Comparison of ENCODE assay signal across 8 cellular contexts in the genomic region with DNA sequence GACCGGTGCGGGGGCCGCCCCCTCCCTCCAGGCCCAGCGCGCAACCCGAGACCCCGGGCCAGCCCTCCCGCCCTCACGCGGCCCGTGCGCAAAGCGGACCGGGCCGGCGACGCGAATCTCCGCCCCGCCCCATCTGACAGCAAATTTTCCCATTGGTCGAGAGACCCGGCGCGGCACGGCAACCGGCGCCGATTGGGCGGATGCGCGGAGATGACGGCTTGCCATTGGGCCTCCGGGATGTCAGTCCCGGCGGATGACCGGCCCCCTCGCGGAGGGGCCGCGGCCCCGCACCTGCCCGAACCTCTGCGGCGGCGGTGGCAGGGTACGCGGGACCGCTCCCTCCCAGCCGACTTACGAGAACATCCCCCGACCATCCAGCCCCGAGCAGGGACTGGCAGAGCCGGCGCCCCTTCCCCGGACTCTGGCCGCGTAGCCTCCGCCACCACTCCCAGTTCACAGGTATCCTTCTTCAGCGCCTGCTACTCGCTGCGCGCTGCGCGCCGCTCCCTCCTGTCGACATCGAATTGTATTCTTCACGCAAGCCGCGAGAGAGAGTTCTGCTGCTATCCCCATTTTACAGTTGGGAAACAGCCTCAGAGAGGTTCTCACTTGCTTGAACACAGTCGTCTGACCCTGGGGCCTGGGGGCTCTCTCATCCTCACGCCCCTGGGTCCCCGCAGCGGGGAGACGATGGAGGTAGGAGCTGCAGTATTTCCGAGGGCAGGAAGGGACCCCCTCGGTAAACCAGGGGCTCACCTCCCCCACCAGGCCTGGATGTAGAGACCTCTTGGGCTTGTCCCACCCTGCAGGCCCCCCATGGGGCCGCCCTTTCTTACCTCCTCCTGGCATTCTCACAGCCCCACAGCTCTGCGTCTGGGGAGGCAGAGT. TPM values are rescaled to one million over a fixed set of nuclear protein-coding genes. Genes with fewer than 3 reads are reported as not detected.
DNase-seq lines count a peak whose midpoint lies in the region; ATAC-seq, FAIRE-seq and TF ChIP-seq lines count a peak whose summit lies in the region.

A gene with protein sequence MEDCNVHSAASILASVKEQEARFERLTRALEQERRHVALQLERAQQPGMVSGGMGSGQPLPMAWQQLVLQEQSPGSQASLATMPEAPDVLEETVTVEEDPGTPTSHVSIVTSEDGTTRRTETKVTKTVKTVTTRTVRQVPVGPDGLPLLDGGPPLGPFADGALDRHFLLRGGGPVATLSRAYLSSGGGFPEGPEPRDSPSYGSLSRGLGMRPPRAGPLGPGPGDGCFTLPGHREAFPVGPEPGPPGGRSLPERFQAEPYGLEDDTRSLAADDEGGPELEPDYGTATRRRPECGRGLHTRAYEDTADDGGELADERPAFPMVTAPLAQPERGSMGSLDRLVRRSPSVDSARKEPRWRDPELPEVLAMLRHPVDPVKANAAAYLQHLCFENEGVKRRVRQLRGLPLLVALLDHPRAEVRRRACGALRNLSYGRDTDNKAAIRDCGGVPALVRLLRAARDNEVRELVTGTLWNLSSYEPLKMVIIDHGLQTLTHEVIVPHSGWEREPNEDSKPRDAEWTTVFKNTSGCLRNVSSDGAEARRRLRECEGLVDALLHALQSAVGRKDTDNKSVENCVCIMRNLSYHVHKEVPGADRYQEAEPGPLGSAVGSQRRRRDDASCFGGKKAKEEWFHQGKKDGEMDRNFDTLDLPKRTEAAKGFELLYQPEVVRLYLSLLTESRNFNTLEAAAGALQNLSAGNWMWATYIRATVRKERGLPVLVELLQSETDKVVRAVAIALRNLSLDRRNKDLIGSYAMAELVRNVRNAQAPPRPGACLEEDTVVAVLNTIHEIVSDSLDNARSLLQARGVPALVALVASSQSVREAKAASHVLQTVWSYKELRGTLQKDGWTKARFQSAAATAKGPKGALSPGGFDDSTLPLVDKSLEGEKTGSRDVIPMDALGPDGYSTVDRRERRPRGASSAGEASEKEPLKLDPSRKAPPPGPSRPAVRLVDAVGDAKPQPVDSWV (minus strand): TSS at position 90 of the 888 bp plus-strand sequence. CDS start 26,029 bp downstream, outside the sequence.

- FAIRE-seq in A549 (lab: Jason Lieb, UNC) = no peak
- FAIRE-seq in HepG2 (lab: Jason Lieb, UNC) = no peak

- H3K27ac ChIP-seq in A549 (peak within 1 kb of the TSS; percentile 72 to 90), HepG2 (ENCODE audit: extremely low read length, insufficient read depth, low read length) (peak within 1 kb of the TSS; percentile 38)

- peak within 1 kb of the TSS; percentile 92 for H3K4me3 ChIP-seq in A549
- H3K4me3 ChIP-seq in HepG2 (replicated peaks in 1 of 3; ENCODE audit: insufficient read depth in 1 of 3, low read depth in 2 of 3, low read length in 3 of 3) = peak within 1 kb of the TSS; percentile 67 to 81 (median 81)

- H3K9me3 ChIP-seq in A549 (no peaks in the 10 kb centered on the region), HepG2 (ENCODE audit: low read length) (no peaks in the 10 kb centered on the region)

- H3K27me3 ChIP-seq in HepG2 (ENCODE audit: control insufficient read depth in 1 of 2, insufficient read depth in 2 of 2, low read length in 2 of 2) = peaks cover 0 to 5% of the 10 kb centered on the region in 2 experiments; a peak in 2 of 5 replicates

- H3K36me3 ChIP-seq in HepG2 (replicated peaks in 1 of 2; ENCODE audit: control insufficient read depth in 1 of 2, insufficient read depth in 2 of 2, low read length in 2 of 2) = no peaks in the 10 kb centered on the region

- DNase-seq in A549 (ENCODE audit: low read depth in 1 of 2, low spot score in 1 of 2) (peak; percentile 88 to 95), NCI-H526 treated with DMSO at 0.1 percent for 48 hours (lab: John Stamatoyannopoulos, UW) (peak; percentile 65), dermis microvascular lymphatic vessel endothelial cell (ENCODE audit: low read depth in 2 of 2) (peak; percentile 83 to 94), HepG2 (ENCODE audit: low spot score) (peak; percentile 81)
- DNase-seq in activated CD4-positive, alpha-beta T cell treated with anti-CD3 and anti-CD28 coated beads, Interleukin-2, amount 50 U/mL, for 4 hours = peak; percentile 88 to 89
- peak; percentile 86 for DNase-seq in stimulated activated CD4-positive, alpha-beta T cell treated with anti-CD3 and anti-CD28 coated beads, Interleukin-2, amount 100 ng/mL, for 4 hours (ENCODE audit: low read depth)

- no peak for TF ChIP-seq POLR2A in A549 (IDR thresholded peaks at IDR 0.05; ENCODE audit: low read length)
- TF ChIP-seq POLR2A in HepG2 (IDR thresholded peaks at IDR 0.05; ENCODE audit: insufficient read depth in 1 of 2, low read depth in 2 of 2, low read length in 2 of 2) = peak in 1 of 2 experiments; percentile 70; a peak in 2 of 4 replicates

- H3K9ac ChIP-seq in HepG2 (ENCODE audit: insufficient read depth, low read depth, low read length) = peak within 1 kb of the TSS; percentile 70

- H3K79me2 ChIP-seq in HepG2 (ENCODE audit: insufficient read depth, low read length) = peaks cover 12% of the 10 kb centered on the region

- no TSS peak for BruUV-seq in HepG2 (replicated peaks; lab: Mats Ljungman, UMichigan)

- intact Hi-C loops in HepG2 (cut with micrococcal nuclease; ENCODE audit: unreplicated experiment) = loop anchor here (10.0 kb wide), 1 partner anchor 58 kb away; no protein-coding TSS in a partner anchor

- H3K4me1 ChIP-seq in A549 = peaks cover 14% of the 10 kb centered on the region; the same call in 2 of the 3 replicates
- peaks cover 63% of the 10 kb centered on the region for H3K4me1 ChIP-seq in HepG2 (ENCODE audit: insufficient read depth, low read length)

- no peak within 1 kb of the TSS for H2AFZ ChIP-seq in HepG2 (ENCODE audit: low read length)

- TF ChIP-seq CTCF in A549 (IDR thresholded peaks at IDR 0.05) = no peak
- no peak; the same call in 1 of the 2 replicates for TF ChIP-seq CTCF in HepG2 (CRISPR knock-in tag; IDR thresholded peaks at IDR 0.05)

- CTCF ChIA-PET in A549 (lab: Yijun Ruan, JAX) (no interaction called here), HepG2 (lab: Yijun Ruan, JAX; ENCODE audit: low intra/inter-chr PET ratio, low total read pairs) (no interaction called here)

- 12% methylated on average over 22 of the region's 79 CpGs for WGBS in A549 (ENCODE audit: missing lambda C conversion rate)
- WGBS in HepG2 (ENCODE audit: low lambda C conversion rate) = 0% methylated on average over 20 of the region's 79 CpGs

- peak; percentile 74 to 83 for ATAC-seq in A549
- peak; percentile 46 for ATAC-seq in GM18519 (IDR thresholded peaks at IDR 0.05; ENCODE audit: low FRiP score, unreplicated experiment)
- peak; percentile 29 for ATAC-seq in HG03196 (IDR thresholded peaks at IDR 0.05; ENCODE audit: unreplicated experiment)
- ATAC-seq in HepG2 = peak; percentile 65

- TF ChIP-seq EP300 in A549 (IDR thresholded peaks at IDR 0.05) (no peak), HepG2 (IDR thresholded peaks at IDR 0.05; ENCODE audit: low read depth in 2 of 2, low read length in 2 of 2) (no peak), HepG2 (CRISPR knock-in tag; IDR thresholded peaks at IDR 0.05; ENCODE audit: borderline replicate concordance) (no peak)

- POLR2A ChIA-PET in A549 (lab: Yijun Ruan, JAX) = no interaction called here
- POLR2A ChIA-PET in HepG2 (lab: Yijun Ruan, JAX) = no interaction called here

- TF ChIP-seq RAD21 in A549 (conservative IDR thresholded peaks at IDR 0.05 in 1 of 2, IDR thresholded peaks at IDR 0.05 in 1 of 2) (no peak), HepG2 (CRISPR knock-in tag; IDR thresholded peaks at IDR 0.05) (no peak)

- in situ Hi-C loops in HepG2 (cut with HindIII; ENCODE audit: extremely low pct_ligation_motif_present, low pct_unique_long_range_greater_than_20kb) = no loop called here

- no peaks in the 10 kb centered on the region for H4K20me1 ChIP-seq in HepG2 (ENCODE audit: insufficient read depth, low read length)

- peak within 1 kb of the TSS; percentile 90 for H3K4me2 ChIP-seq in A549
- peak within 1 kb of the TSS; percentile 95 for H3K4me2 ChIP-seq in HepG2 (ENCODE audit: low read depth, low read length)

TF ChIP-seq in A549, 52 proteins besides CTCF, POLR2A, EP300 and RAD21 (continues in another document):
- TF ChIP-seq GATA3 (IDR thresholded peaks at IDR 0.05; ENCODE audit: borderline replicate concordance) = no peak
- TF ChIP-seq FOSL2 (IDR thresholded peaks at IDR 0.05) = no peak
- no peak for TF ChIP-seq FOSL2 (CRISPR knock-in tag; IDR thresholded peaks at IDR 0.05)

TF ChIP-seq in HepG2, 621 proteins besides CTCF, POLR2A, EP300 and RAD21 (continues in another document):
- TF ChIP-seq CEBPB (IDR thresholded peaks at IDR 0.05; ENCODE audit: borderline replicate concordance, low read depth, low read length) (no peak), POLR2G (IDR thresholded peaks at IDR 0.05; ENCODE audit: low read depth, low read length) (0 out of 2 replicates have a peak, but pooled peaks have one; percentile 25)

RNA-seq across cellular contexts. Expression of the gene that starts here (rescaled TPM):
- 0.81 and 1.1 TPM in 2 replicates for polyA plus RNA-seq in A549 (2011; rRNA removed)
- polyA plus RNA-seq in A549 (2012; cell fraction: cytosol; rRNA removed) = 1.9 and 2.2 TPM in 2 replicates
- polyA plus RNA-seq in A549 (2012; cell fraction: nucleus; rRNA removed) = 10.6 and 13.2 TPM in 2 replicates
- 1.2 to 2.1 TPM (median 1.9 TPM) in 3 replicates for polyA plus RNA-seq in A549 (2017; fragmentation: RNase III; extraction: RNeasy Plus Mini Kit Qiagen cat#74134 plus additional on column Dnase treatment)
- polyA minus RNA-seq in A549 (2011; rRNA and poly(A)+ RNA removed) = 1.1 and 2.8 TPM in 2 replicates
- 60.0 and 81.3 TPM in 2 replicates for total RNA-seq in dermis microvascular lymphatic vessel endothelial cell
- total RNA-seq in HepG2 (2016; rRNA removed; fragmentation: Illumina TruSeq; extraction: Trizol) = 10.4 and 17.7 TPM in 2 replicates
- 3.9 and 4.0 TPM in 2 replicates for total RNA-seq in HepG2 (2016; cell fraction: cytosol; rRNA removed; fragmentation: Illumina TruSeq; extraction: Trizol; ENCODE audit: low read depth)
- total RNA-seq in HepG2 (2016; cell fraction: insoluble cytoplasmic fraction; rRNA removed; fragmentation: Illumina TruSeq; extraction: Trizol) = 8.1 and 18.0 TPM in 2 replicates
- 3.8 and 4.0 TPM in 2 replicates for total RNA-seq in HepG2 (2016; cell fraction: membrane; rRNA removed; fragmentation: Illumina TruSeq; extraction: Trizol)
- 20.2 and 20.4 TPM in 2 replicates for total RNA-seq in HepG2 (2016; cell fraction: nucleus; rRNA removed; fragmentation: Illumina TruSeq; extraction: Trizol)
- 16.4 and 23.8 TPM in 2 replicates for polyA plus RNA-seq in HepG2 (2011; rRNA removed)
- 8.4 and 13.1 TPM in 2 replicates for polyA plus RNA-seq in HepG2 (2011; cell fraction: cytosol; rRNA removed)
- polyA plus RNA-seq in HepG2 (2011; cell fraction: nucleus; rRNA removed) = 152 and 182 TPM in 2 replicates
- 11.1 and 12.4 TPM in 2 replicates for polyA plus RNA-seq in HepG2 (2012)
- polyA plus RNA-seq in HepG2 (2016; cell fraction: cytosol; fragmentation: Illumina TruSeq; extraction: Trizol; ENCODE audit: low read depth) = 0.99 and 1.4 TPM in 2 replicates
- 8.5 and 10.9 TPM in 2 replicates for polyA plus RNA-seq in HepG2 (2016; cell fraction: insoluble cytoplasmic fraction; fragmentation: Illumina TruSeq; extraction: Trizol; ENCODE audit: low read depth)
- 2.0 and 2.3 TPM in 2 replicates for polyA plus RNA-seq in HepG2 (2016; cell fraction: membrane; fragmentation: Illumina TruSeq; extraction: Trizol; ENCODE audit: low read depth)
- 42.2 and 48.6 TPM in 2 replicates for polyA plus RNA-seq in HepG2 (2016; cell fraction: nucleus; fragmentation: Illumina TruSeq; extraction: Trizol; ENCODE audit: insufficient read depth, low read depth)
- polyA minus RNA-seq in HepG2 (2011; rRNA and poly(A)+ RNA removed; ENCODE audit: low replicate concordance) = 1.2 and 26.6 TPM in 2 replicates
- 9.2 and 12.0 TPM in 2 replicates for polyA minus RNA-seq in HepG2 (2011; cell fraction: cytosol; rRNA and poly(A)+ RNA removed)
- 28.6 and 29.7 TPM in 2 replicates for polyA minus RNA-seq in HepG2 (2011; cell fraction: nucleus; rRNA and poly(A)+ RNA removed)

Comparison
In these comparisons a context has a peak if more than half of its experiments do, and no peak if none do; other contexts are left out.
1. Peak in every context shown above with its lines: DNase-seq, ATAC-seq, H3K4me3 ChIP-seq and H3K27ac ChIP-seq.